Comparison of ENCODE assay signal across 8 cellular contexts in genomic region chr5:142769793-142770649, GRCh38. TPM values are rescaled to one million over a fixed set of nuclear protein-coding genes. Genes with fewer than 3 reads are reported as not detected.
A peak's percentile ranks its signal among the peaks of the same experiment; 100 is the strongest.
DNase-seq lines count a peak whose midpoint lies in the region; ATAC-seq, FAIRE-seq and TF ChIP-seq lines count a peak whose summit lies in the region.

A gene with protein sequence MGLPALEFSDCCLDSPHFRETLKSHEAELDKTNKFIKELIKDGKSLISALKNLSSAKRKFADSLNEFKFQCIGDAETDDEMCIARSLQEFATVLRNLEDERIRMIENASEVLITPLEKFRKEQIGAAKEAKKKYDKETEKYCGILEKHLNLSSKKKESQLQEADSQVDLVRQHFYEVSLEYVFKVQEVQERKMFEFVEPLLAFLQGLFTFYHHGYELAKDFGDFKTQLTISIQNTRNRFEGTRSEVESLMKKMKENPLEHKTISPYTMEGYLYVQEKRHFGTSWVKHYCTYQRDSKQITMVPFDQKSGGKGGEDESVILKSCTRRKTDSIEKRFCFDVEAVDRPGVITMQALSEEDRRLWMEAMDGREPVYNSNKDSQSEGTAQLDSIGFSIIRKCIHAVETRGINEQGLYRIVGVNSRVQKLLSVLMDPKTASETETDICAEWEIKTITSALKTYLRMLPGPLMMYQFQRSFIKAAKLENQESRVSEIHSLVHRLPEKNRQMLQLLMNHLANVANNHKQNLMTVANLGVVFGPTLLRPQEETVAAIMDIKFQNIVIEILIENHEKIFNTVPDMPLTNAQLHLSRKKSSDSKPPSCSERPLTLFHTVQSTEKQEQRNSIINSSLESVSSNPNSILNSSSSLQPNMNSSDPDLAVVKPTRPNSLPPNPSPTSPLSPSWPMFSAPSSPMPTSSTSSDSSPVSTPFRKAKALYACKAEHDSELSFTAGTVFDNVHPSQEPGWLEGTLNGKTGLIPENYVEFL (plus strand): TSS chr5:142770377. CDS start chr5:142770762, 385 bp downstream.

- peak within 1 kb of the TSS; percentile 67 for H3K4me3 ChIP-seq in endocrine pancreas (ENCODE audit: control insufficient read depth, insufficient read depth, low read length)
- H3K4me3 ChIP-seq in mesendoderm (ENCODE audit: low read length) = peak within 1 kb of the TSS; percentile 92

- H2AK5ac ChIP-seq in mesendoderm (ENCODE audit: low read length) = no peak within 1 kb of the TSS

- peak within 1 kb of the TSS; percentile 77 for H3K27ac ChIP-seq in mesendoderm (ENCODE audit: low read depth, low read length)

- H2BK15ac ChIP-seq in mesendoderm (replicated peaks; ENCODE audit: low read depth) = no peak within 1 kb of the TSS

- H2BK5ac ChIP-seq in mesendoderm (ENCODE audit: low read length) = no peak within 1 kb of the TSS

- intact Hi-C loops in Calu3 (cut with micrococcal nuclease; ENCODE audit: unreplicated experiment) = loop anchor here (2.0 kb wide), 2 partner anchors 97 to 111 kb away; no protein-coding TSS in a partner anchor

- ATAC-seq in GM21367 (IDR thresholded peaks at IDR 0.05; ENCODE audit: unreplicated experiment) = peak; percentile 97
- ATAC-seq in activated CD8-positive, alpha-beta memory T cell treated with anti-CD3 and anti-CD28 coated beads, Interleukin-2, amount 10 ng/mL, durations not matched to agents 7 days and 5 days = peak; percentile 94

- H3K4me1 ChIP-seq in endocrine pancreas (ENCODE audit: control insufficient read depth, insufficient read depth, low read length) = no peaks in the 10 kb centered on the region
- peaks cover 5% of the 10 kb centered on the region for H3K4me1 ChIP-seq in mesendoderm (ENCODE audit: control insufficient read depth, low read depth, low read length)

- DNase-seq in Calu3 (peak; percentile 99), HTR-8/SVneo (ENCODE audit: insufficient read length, low spot score) (peak; percentile 94), NOMO-1 treated with DMSO at 0.1 percent for 48 hours (lab: John Stamatoyannopoulos, UW; ENCODE audit: unreplicated experiment) (peak; percentile 98), mesendoderm (peak; percentile 99)
- peak; percentile 97 for DNase-seq in activated CD8-positive, alpha-beta memory T cell treated with anti-CD3 and anti-CD28 coated beads, Interleukin-2, amount 10 ng/mL, durations not matched to agents 7 days and 5 days
- DNase-seq in stimulated activated CD8-positive, alpha-beta memory T cell treated with anti-CD3 and anti-CD28 coated beads, Interleukin-15, amount 100 ng/mL, for 1 hour (ENCODE audit: low read depth) = peak; percentile 78

- H3K27me3 ChIP-seq in endocrine pancreas (ENCODE audit: control insufficient read depth, insufficient read depth, low read length) (no peaks in the 10 kb centered on the region), mesendoderm (ENCODE audit: insufficient read depth, low read length, poor library complexity) (no peaks in the 10 kb centered on the region)

- H3K79me2 ChIP-seq in mesendoderm (ENCODE audit: control insufficient read depth, insufficient read depth, low read length) = no peaks in the 10 kb centered on the region

- no peak within 1 kb of the TSS for H3K4ac ChIP-seq in mesendoderm (ENCODE audit: low read depth, low read length)

- no TSS peak for BruUV-seq in Calu3 (replicated peaks; lab: Mats Ljungman, UMichigan)

- no peak within 1 kb of the TSS for H4K8ac ChIP-seq in mesendoderm (ENCODE audit: low read depth, low read length)

- H3K27ac Mint-ChIP-seq in Calu3 (ENCODE audit: unreplicated experiment) = peak within 1 kb of the TSS; percentile 60
- H3K27ac Mint-ChIP-seq in activated CD8-positive, alpha-beta memory T cell treated with anti-CD3 and anti-CD28 coated beads, Interleukin-2, amount 10 ng/mL, durations not matched to agents 7 days and 5 days = peak within 1 kb of the TSS; percentile 88

- H3K4me2 ChIP-seq in mesendoderm (ENCODE audit: low read length) = peak within 1 kb of the TSS; percentile 94

- peak within 1 kb of the TSS; percentile 68 for H3K18ac ChIP-seq in mesendoderm (ENCODE audit: low read length)

- H3K36me3 ChIP-seq in endocrine pancreas (ENCODE audit: control insufficient read depth, insufficient read depth, low read length) = no peaks in the 10 kb centered on the region
- no peaks in the 10 kb centered on the region for H3K36me3 ChIP-seq in mesendoderm (ENCODE audit: control insufficient read depth, insufficient read depth, low read length)

- peak; percentile 11 for TF ChIP-seq CTCF in Calu3 (IDR thresholded peaks at IDR 0.05; ENCODE audit: unreplicated experiment)

- H2BK120ac ChIP-seq in mesendoderm (ENCODE audit: low read depth, low read length) = no peak within 1 kb of the TSS

- peaks cover 40% of the 10 kb centered on the region for H3K36me3 Mint-ChIP-seq in Calu3 (ENCODE audit: insufficient read depth, unreplicated experiment)
- H3K36me3 Mint-ChIP-seq in activated CD8-positive, alpha-beta memory T cell treated with anti-CD3 and anti-CD28 coated beads, Interleukin-2, amount 10 ng/mL, durations not matched to agents 7 days and 5 days = peaks cover 3% of the 10 kb centered on the region

- peaks cover 3% of the 10 kb centered on the region for H3K79me1 ChIP-seq in mesendoderm (ENCODE audit: low read length)

- H3K9ac ChIP-seq in endocrine pancreas (ENCODE audit: control insufficient read depth, insufficient read depth, low read length) (peak within 1 kb of the TSS; percentile 82), mesendoderm (ENCODE audit: low read length) (peak within 1 kb of the TSS; percentile 91)

- CTCF ChIA-PET in Calu3 (lab: Charles Lee) = interaction anchor here (0.9 to 4.5 kb wide), 19 partner anchors 22 to 144 kb away, joined by 3 to 61 read pairs (median 11); no protein-coding TSS in a partner anchor
- CTCF ChIA-PET in activated CD8-positive, alpha-beta memory T cell treated with anti-CD3 and anti-CD28 coated beads, Interleukin-2, amount 10 ng/mL, durations not matched to agents 7 days and 5 days (lab: Charles Lee) = interaction anchor here (0.7 to 7.2 kb wide), 29 partner anchors 10 to 119 kb away, joined by 3 to 49 read pairs (median 6); no protein-coding TSS in a partner anchor

- FAIRE-seq in HTR-8/SVneo (lab: Jason Lieb, UNC) = peak; percentile 89

- no CpG with 5 or more reads among the region's 87 CpGs for WGBS in mesendoderm (ENCODE audit: extremely low coverage, insufficient coverage, low lambda C conversion rate)

- H3K27me3 Mint-ChIP-seq in Calu3 (ENCODE audit: unreplicated experiment) = no peaks in the 10 kb centered on the region
- no peaks in the 10 kb centered on the region for H3K27me3 Mint-ChIP-seq in activated CD8-positive, alpha-beta memory T cell treated with anti-CD3 and anti-CD28 coated beads, Interleukin-2, amount 10 ng/mL, durations not matched to agents 7 days and 5 days

- no peaks in the 10 kb centered on the region for H3K9me3 Mint-ChIP-seq in Calu3 (ENCODE audit: low read depth, unreplicated experiment)
- H3K9me3 Mint-ChIP-seq in activated CD8-positive, alpha-beta memory T cell treated with anti-CD3 and anti-CD28 coated beads, Interleukin-2, amount 10 ng/mL, durations not matched to agents 7 days and 5 days (ENCODE audit: low read depth) = no peaks in the 10 kb centered on the region

- peaks cover 37% of the 10 kb centered on the region for H3K4me1 Mint-ChIP-seq in Calu3 (ENCODE audit: low read depth, unreplicated experiment)
- H3K4me1 Mint-ChIP-seq in activated CD8-positive, alpha-beta memory T cell treated with anti-CD3 and anti-CD28 coated beads, Interleukin-2, amount 10 ng/mL, durations not matched to agents 7 days and 5 days = peaks cover 37% of the 10 kb centered on the region

- peak within 1 kb of the TSS; percentile 94 for H3K56ac ChIP-seq in mesendoderm (ENCODE audit: low read length)

- no peaks in the 10 kb centered on the region for H3K9me3 ChIP-seq in endocrine pancreas (ENCODE audit: control insufficient read depth, low read length)

- H4K5ac ChIP-seq in mesendoderm (ENCODE audit: low read length) = no peak within 1 kb of the TSS

- H3K4me3 Mint-ChIP-seq in Calu3 (ENCODE audit: low read depth, unreplicated experiment) = peak within 1 kb of the TSS; percentile 97
- peak within 1 kb of the TSS; percentile 89 for H3K4me3 Mint-ChIP-seq in activated CD8-positive, alpha-beta memory T cell treated with anti-CD3 and anti-CD28 coated beads, Interleukin-2, amount 10 ng/mL, durations not matched to agents 7 days and 5 days

- no peak within 1 kb of the TSS for H3K23ac ChIP-seq in mesendoderm (ENCODE audit: low read length)

RNA-seq across cellular contexts. Expression of the gene that starts here (rescaled TPM):
- total RNA-seq in Calu3 (2022) = 112 and 118 TPM in 2 replicates
- total RNA-seq in activated CD8-positive, alpha-beta memory T cell treated with anti-CD3 and anti-CD28 coated beads, Interleukin-2, amount 10 ng/mL, durations not matched to agents 7 days and 5 days = 10 to 100 TPM; 12.6 to 38.9 TPM
- 12.0 TPM for polyA plus RNA-seq in mesendoderm (2013, experiment 1 of 2)
- 11.8 TPM for polyA plus RNA-seq in mesendoderm (2013, experiment 2 of 2)

Comparison
In these comparisons a context has a peak if more than half of its experiments do, and no peak if none do; other contexts are left out.
1. Peak in every context shown above with its lines: DNase-seq, ATAC-seq, H3K4me3 ChIP-seq and H3K27ac ChIP-seq.